Comparison of ENCODE assay signal across 2 cellular contexts in genomic region chr10:3882855-3883254, GRCh38.
TF ChIP-seq lines count a peak whose summit lies in the region.

No MANE protein-coding gene starts in this region.

TF ChIP-seq in K562, 482 proteins besides CTCF, POLR2A, EP300 and RAD21 (continued from another document):
- TF ChIP-seq ZNF232 (CRISPR knock-in tag; IDR thresholded peaks at IDR 0.05) = no peak
- TF ChIP-seq ZFP30 (CRISPR knock-in tag; IDR thresholded peaks at IDR 0.05; ENCODE audit: borderline replicate concordance) = no peak
- TF ChIP-seq ZNF79 (CRISPR knock-in tag; IDR thresholded peaks at IDR 0.05; ENCODE audit: low read depth) = no peak
- TF ChIP-seq YBX1 (IDR thresholded peaks at IDR 0.05) = no peak
- TF ChIP-seq PHB2 (IDR thresholded peaks at IDR 0.05; ENCODE audit: low read depth) = no peak
- no peak for TF ChIP-seq ZNF133 (CRISPR knock-in tag; IDR thresholded peaks at IDR 0.05)
- TF ChIP-seq XRCC3 (IDR thresholded peaks at IDR 0.05) = no peak
- no peak for TF ChIP-seq AFF1 (IDR thresholded peaks at IDR 0.05; ENCODE audit: low read depth in 1 of 2, partially characterized antibody in 2 of 2)
- TF ChIP-seq HNRNPH1 (optimal IDR thresholded peaks at IDR 0.05; ENCODE audit: low read depth, low read length) = no peak
- TF ChIP-seq HLTF (IDR thresholded peaks at IDR 0.05) = no peak
- no peak for TF ChIP-seq PATZ1 (CRISPR knock-in tag; IDR thresholded peaks at IDR 0.05; ENCODE audit: borderline replicate concordance)

TF ChIP-seq in SK-N-SH, 30 proteins besides CTCF, POLR2A, EP300 and RAD21 (continued from another document):
- TF ChIP-seq REST (IDR thresholded peaks at IDR 0.05; ENCODE audit: low read depth, low read length) (no peak), RFX5 (IDR thresholded peaks at IDR 0.05; ENCODE audit: low read length) (no peak), TEAD4 (IDR thresholded peaks at IDR 0.05; ENCODE audit: borderline replicate concordance, insufficient read depth) (no peak), RXRA (IDR thresholded peaks at IDR 0.05; ENCODE audit: borderline replicate concordance, low read depth) (no peak), POLR2AphosphoS5 (IDR thresholded peaks at IDR 0.05; ENCODE audit: low read depth, low read length) (no peak), JUND (IDR thresholded peaks at IDR 0.05) (no peak), ZBTB33 (IDR thresholded peaks at IDR 0.05; ENCODE audit: borderline replicate concordance, low read depth) (no peak), SMC3 (IDR thresholded peaks at IDR 0.05; ENCODE audit: low read depth, low read length) (no peak), PBX3 (IDR thresholded peaks at IDR 0.05) (no peak), USF2 (IDR thresholded peaks at IDR 0.05; ENCODE audit: borderline replicate concordance, low read depth, low read length) (no peak), MXI1 (IDR thresholded peaks at IDR 0.05; ENCODE audit: low read depth, low read length) (no peak), USF1 (IDR thresholded peaks at IDR 0.05; ENCODE audit: borderline replicate concordance, low read depth) (no peak), GATA2 (CRISPR knock-in tag; IDR thresholded peaks at IDR 0.05) (no peak), FOXM1 (IDR thresholded peaks at IDR 0.05; ENCODE audit: low read depth) (no peak), MAX (IDR thresholded peaks at IDR 0.05; ENCODE audit: low read depth) (no peak), CHD2 (IDR thresholded peaks at IDR 0.05; ENCODE audit: low read length, partially characterized antibody) (no peak)
